In genomic region chr4:111074523-111075114, GRCh38 we compare ENCODE assay signal across 19 cellular contexts.
A peak's percentile ranks its signal among the peaks of the same experiment; 100 is the strongest.
DNase-seq lines count a peak whose midpoint lies in the region; ATAC-seq, FAIRE-seq and TF ChIP-seq lines count a peak whose summit lies in the region.
"Had no signal": no experiment of that assay in that cellular context is flagged by ENCODE, and none has a peak within 500 bp of the region (broad histone marks: within the 10 kb centered on the region; RNA-seq: fewer than 3 reads in every experiment).

No MANE protein-coding gene starts in this region.

- H2BK15ac ChIP-seq in H1 (ENCODE audit: low read length) (no peak overlapping the region), mesendoderm (replicated peaks; ENCODE audit: low read depth) (no peak overlapping the region)

- no peak overlapping the region for H3K14ac ChIP-seq in H1 (ENCODE audit: insufficient read length)

- H2AFZ ChIP-seq in H1 (ENCODE audit: low read length): peak overlapping the region; percentile 76; the same call in 1 of the 2 replicates

- H2BK5ac ChIP-seq in H1 (ENCODE audit: low read depth, low read length) (no peak overlapping the region), mesendoderm (ENCODE audit: low read length) (no peak overlapping the region)

- H2BK20ac ChIP-seq in H1 (ENCODE audit: low read length): no peak overlapping the region

- no peak for TF ChIP-seq POLR2A in H1 (IDR thresholded peaks at IDR 0.05; ENCODE audit: control extremely low read depth in 1 of 2, low read depth in 2 of 2, low read length in 2 of 2)

- FAIRE-seq in H1 (lab: Jason Lieb, UNC): no peak
- FAIRE-seq: D721Med, GM12892, GM19239, H54 had no signal

- no peaks in the 10 kb centered on the region for H4K20me1 ChIP-seq in H1 (replicated peaks in 1 of 2; ENCODE audit: control insufficient read depth in 1 of 2, insufficient read depth in 2 of 2, low read length in 2 of 2)

- CTCF ChIA-PET in H1 (lab: Charles Lee; ENCODE audit: partially characterized antibody): no interaction called here

- no peak overlapping the region for H3K23ac ChIP-seq in H1 (ENCODE audit: insufficient read length)
- no peak overlapping the region for H3K23ac ChIP-seq in mesendoderm (ENCODE audit: low read length)

- H3K79me1 ChIP-seq in H1 (ENCODE audit: low read depth, low read length): no peaks in the 10 kb centered on the region
- no peaks in the 10 kb centered on the region for H3K79me1 ChIP-seq in mesendoderm (ENCODE audit: low read length)

- H3K4me1 ChIP-seq in right atrium auricular region (no peaks in the 10 kb centered on the region), H1 (replicated peaks in 1 of 4; ENCODE audit: control insufficient read depth in 3 of 4, insufficient read depth in 4 of 4, low read length in 3 of 4) (no peaks in the 10 kb centered on the region), mesendoderm (ENCODE audit: control insufficient read depth, low read depth, low read length) (no peaks in the 10 kb centered on the region), upper lobe of right lung (no peaks in the 10 kb centered on the region)

- H4K8ac ChIP-seq in H1 (ENCODE audit: extremely low read depth, insufficient read depth, low read length) (no peak overlapping the region; the same call in 1 of the 2 replicates), mesendoderm (ENCODE audit: low read depth, low read length) (no peak overlapping the region)

- no peak for TF ChIP-seq RAD21 in H1 (IDR thresholded peaks at IDR 0.05 in 1 of 2, conservative IDR thresholded peaks at IDR 0.05 in 1 of 2; ENCODE audit: low read depth in 2 of 2, low read length in 2 of 2)

- H3K27ac ChIP-seq in right atrium auricular region (no peak overlapping the region), H1 (ENCODE audit: low read depth, low read length) (no peak overlapping the region), mesendoderm (ENCODE audit: low read depth, low read length) (no peak overlapping the region), upper lobe of right lung (no peak overlapping the region)
- H3K27ac ChIP-seq: 22Rv1 had no signal

- WGBS in H1 (ENCODE audit: extremely low coverage in 1 of 2, insufficient coverage in 1 of 2, insufficient read length in 1 of 2, insufficient replicate concordance in 2 of 2, low coverage in 1 of 2, low lambda C conversion rate in 2 of 2, missing lambda C conversion rate in 1 of 2), 2 experiments: 92% methylated on average over 12 of the region's 12 CpGs; no CpG with 5 or more reads in 1 of the 2 experiments
- no CpG with 5 or more reads among the region's 12 CpGs for WGBS in mesendoderm (ENCODE audit: extremely low coverage, insufficient coverage, low lambda C conversion rate)

- H3K36me3 ChIP-seq in right atrium auricular region (no peaks in the 10 kb centered on the region), H1 (ENCODE audit: control insufficient read depth in 2 of 4, insufficient read depth in 4 of 4, low read length in 3 of 4) (no peaks in the 10 kb centered on the region), mesendoderm (ENCODE audit: control insufficient read depth, insufficient read depth, low read length) (no peaks in the 10 kb centered on the region), upper lobe of right lung (no peaks in the 10 kb centered on the region)

- H3K56ac ChIP-seq in H1 (replicated peaks; ENCODE audit: insufficient read length, low read depth, low read length) (no peak overlapping the region), mesendoderm (ENCODE audit: low read length) (no peak overlapping the region)

- no peak overlapping the region for H2AK5ac ChIP-seq in H1 (ENCODE audit: low read depth, low read length)
- no peak overlapping the region for H2AK5ac ChIP-seq in mesendoderm (ENCODE audit: low read length)

- H3K79me2 ChIP-seq in H1 (ENCODE audit: control insufficient read depth in 1 of 2, insufficient read depth in 2 of 2, low read length in 2 of 2) (no peaks in the 10 kb centered on the region), mesendoderm (ENCODE audit: control insufficient read depth, insufficient read depth, low read length) (no peaks in the 10 kb centered on the region)

- H3K18ac ChIP-seq in H1 (ENCODE audit: extremely low read depth, low read length): no peak overlapping the region
- H3K18ac ChIP-seq in mesendoderm (ENCODE audit: low read length): no peak overlapping the region

- H3K4me3 ChIP-seq in right atrium auricular region (no peak overlapping the region), H1 (ENCODE audit: extremely low read depth in 1 of 4, insufficient read depth in 2 of 4, low read depth in 3 of 4, low read length in 4 of 4) (no peak overlapping the region), mesendoderm (ENCODE audit: low read length) (no peak overlapping the region), upper lobe of right lung (no peak overlapping the region)

- H3K23me2 ChIP-seq in H1 (ENCODE audit: low read depth, low read length): no peaks in the 10 kb centered on the region

- H2BK12ac ChIP-seq in H1 (ENCODE audit: low read depth, low read length): no peak overlapping the region

- TF ChIP-seq CTCF in right atrium auricular region (IDR thresholded peaks at IDR 0.05) (no peak), H1 (IDR thresholded peaks at IDR 0.05; ENCODE audit: control extremely low read depth in 1 of 3, insufficient read depth in 1 of 3, low read depth in 1 of 3, low read length in 3 of 3) (no peak), upper lobe of right lung (IDR thresholded peaks at IDR 0.05) (no peak)

- no peak for ATAC-seq in upper lobe of right lung
- ATAC-seq: CD8-positive, alpha-beta T cell had no signal

- TF ChIP-seq EP300 in H1 (IDR thresholded peaks at IDR 0.05; ENCODE audit: borderline replicate concordance in 1 of 2, low read depth in 2 of 2, low read length in 2 of 2): no peak

- H3K4ac ChIP-seq in H1 (replicated peaks; ENCODE audit: insufficient read length, low read depth, low read length) (no peak overlapping the region), mesendoderm (ENCODE audit: low read depth, low read length) (no peak overlapping the region)

- peak; percentile 56 for DNase-seq in cardiac septum (ENCODE audit: low spot score)
- DNase-seq in right atrium auricular region (ENCODE audit: low spot score): no peak
- DNase-seq in H1 (ENCODE audit: low read depth in 1 of 2, low spot score in 2 of 2): no peak
- peak; percentile 10 for DNase-seq in mesendoderm
- DNase-seq in upper lobe of right lung: peak; percentile 40
- no peak for DNase-seq in SW 1271 (lab: John Stamatoyannopoulos, UW)
- no peak for DNase-seq in OCI-M1 (lab: John Stamatoyannopoulos, UW)
- no peak for DNase-seq in activated T-cell treated with anti-CD3 and anti-CD28 coated beads for 4 hours
- DNase-seq: CD8-positive, alpha-beta T cell; COR-L47; DMS153; DMS79 treated with DMSO at 0.1 percent for 48 hours; EL; GDM1 had no signal

- H3K9me3 ChIP-seq in right atrium auricular region: peaks cover 0 to 10% of the 10 kb centered on the region in 2 donors
- H3K9me3 ChIP-seq in H1 (ENCODE audit: insufficient read depth in 2 of 2, low read depth in 1 of 2, low read length in 1 of 2): no peaks in the 10 kb centered on the region
- no peaks in the 10 kb centered on the region for H3K9me3 ChIP-seq in upper lobe of right lung

- H2BK120ac ChIP-seq in H1 (replicated peaks; ENCODE audit: low read depth, low read length) (no peak overlapping the region), mesendoderm (ENCODE audit: low read depth, low read length) (no peak overlapping the region)

- H4K5ac ChIP-seq in H1 (ENCODE audit: insufficient read length, low read depth, low read length) (no peak overlapping the region), mesendoderm (ENCODE audit: low read length) (no peak overlapping the region)

- H3K27me3 ChIP-seq in right atrium auricular region (no peaks in the 10 kb centered on the region), H1 (replicated peaks in 1 of 4; ENCODE audit: control insufficient read depth in 3 of 4, extremely low read depth in 1 of 4, insufficient read depth in 3 of 4, low read length in 3 of 4) (no peaks in the 10 kb centered on the region), mesendoderm (ENCODE audit: insufficient read depth, low read length, poor library complexity) (no peaks in the 10 kb centered on the region), upper lobe of right lung (no peaks in the 10 kb centered on the region)

- no peak overlapping the region for H4K91ac ChIP-seq in H1 (replicated peaks; ENCODE audit: insufficient read length, low read length)

- no peak overlapping the region for H3K4me2 ChIP-seq in H1 (ENCODE audit: insufficient read depth in 1 of 2, low read depth in 2 of 2, low read length in 2 of 2)
- no peak overlapping the region for H3K4me2 ChIP-seq in mesendoderm (ENCODE audit: low read length)

- intact Hi-C loops in cardiac septum (cut with DNase I) (no loop called here), upper lobe of right lung (cut with DNase I) (no loop called here)

- POLR2A ChIA-PET in H1 (lab: Charles Lee; ENCODE audit: partially characterized antibody): no interaction called here

- H3K9ac ChIP-seq in H1 (replicated peaks in 1 of 4; ENCODE audit: extremely low read depth in 1 of 4, low read depth in 3 of 4, low read length in 3 of 4) (no peak overlapping the region), mesendoderm (ENCODE audit: low read length) (no peak overlapping the region)

TF ChIP-seq in H1, 55 proteins besides CTCF, POLR2A, EP300 and RAD21:
- no peak for TF ChIP-seq SUZ12 (IDR thresholded peaks at IDR 0.05; ENCODE audit: low read length)
- TF ChIP-seq EZH2 (IDR thresholded peaks at IDR 0.05; ENCODE audit: low read depth, low read length, severe bottlenecking): no peak
- no peak for TF ChIP-seq RFX5 (IDR thresholded peaks at IDR 0.05; ENCODE audit: borderline replicate concordance, low read depth, low read length)
- TF ChIP-seq SP4 (IDR thresholded peaks at IDR 0.05; ENCODE audit: low read length): no peak
- no peak for TF ChIP-seq KDM5A (IDR thresholded peaks at IDR 0.05; ENCODE audit: low read length)
- TF ChIP-seq BCL11A (IDR thresholded peaks at IDR 0.05; ENCODE audit: low read depth in 2 of 2, low read length in 2 of 2): no peak
- no peak for TF ChIP-seq EGR1 (IDR thresholded peaks at IDR 0.05; ENCODE audit: borderline replicate concordance, low read depth, low read length)
- no peak for TF ChIP-seq ZNF274 (IDR thresholded peaks at IDR 0.05; ENCODE audit: borderline replicate concordance, extremely low read depth, low read length)
- TF ChIP-seq GTF2F1 (IDR thresholded peaks at IDR 0.05; ENCODE audit: borderline replicate concordance, low read depth, low read length): no peak
- no peak for TF ChIP-seq JUN (IDR thresholded peaks at IDR 0.05; ENCODE audit: low read depth, low read length)
- TF ChIP-seq SRF (IDR thresholded peaks at IDR 0.05; ENCODE audit: low read depth, low read length): no peak
- TF ChIP-seq CTBP2 (IDR thresholded peaks at IDR 0.05; ENCODE audit: borderline replicate concordance, insufficient read depth, insufficient read length, low read length): no peak
- no peak for TF ChIP-seq POU5F1 (IDR thresholded peaks at IDR 0.05; ENCODE audit: low read depth, low read length)
- TF ChIP-seq SIRT6 (IDR thresholded peaks at IDR 0.05; ENCODE audit: low read length): no peak

Comparison
In these comparisons a context has a peak if more than half of its experiments do, and no peak if none do; other contexts are left out.
1. DNase-seq: peak in cardiac septum (single experiment), mesendoderm (single experiment) and upper lobe of right lung (single experiment); none in right atrium auricular region (single experiment), H1 (0 of 2), SW 1271 (0 of 2), OCI-M1 (single experiment) and activated T-cell treated with anti-CD3 and anti-CD28 coated beads for 4 hours (single experiment).